ENCODE assay signal across 9 cellular contexts in the genomic region with DNA sequence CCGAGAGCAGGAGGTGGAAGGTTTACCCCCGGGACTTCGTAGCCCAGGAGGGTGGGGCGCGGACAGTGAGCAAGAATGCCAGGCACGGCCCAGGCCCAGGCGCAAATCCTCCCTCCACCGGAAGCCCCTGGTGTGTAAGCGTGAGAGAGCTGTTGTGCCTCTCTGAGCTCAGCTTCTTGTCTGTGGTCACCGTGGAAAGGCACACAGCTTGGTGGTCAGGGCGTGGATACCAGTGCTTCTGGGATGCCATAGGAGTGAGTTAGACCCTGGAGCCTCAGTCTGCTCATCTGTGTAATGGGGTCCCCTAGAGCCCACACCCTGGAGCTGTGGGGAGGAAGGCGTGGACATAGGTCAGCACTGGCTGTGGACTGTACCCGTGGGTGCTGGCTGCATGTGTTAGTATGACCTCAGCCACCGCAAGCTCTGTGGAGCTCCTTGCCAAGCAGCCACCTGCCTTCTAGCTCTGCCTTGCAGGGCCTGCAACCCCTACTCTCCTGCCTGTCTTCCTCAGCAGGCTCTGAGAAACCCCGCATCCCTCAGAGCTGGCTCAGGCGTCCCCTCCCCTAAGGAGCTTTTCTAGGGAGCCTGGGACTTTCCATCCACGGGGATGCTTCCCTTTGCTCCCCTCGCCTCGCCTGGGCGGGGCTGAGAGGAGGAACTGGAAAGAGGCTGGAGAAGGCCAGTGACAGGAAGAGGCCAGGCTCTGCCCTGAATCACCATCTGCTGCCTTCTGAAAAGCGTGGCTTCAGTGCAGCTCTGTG. TPM values are rescaled to one million over a fixed set of nuclear protein-coding genes. Genes with fewer than 3 reads are reported as not detected.
A peak's percentile ranks its signal among the peaks of the same experiment; 100 is the strongest.
DNase-seq lines count a peak whose midpoint lies in the region; ATAC-seq and TF ChIP-seq lines count a peak whose summit lies in the region.
"Had no signal": no experiment of that assay in that cellular context is flagged by ENCODE, and none has a peak within 500 bp of the region (broad histone marks: within the 10 kb centered on the region; RNA-seq: fewer than 3 reads in every experiment).

No MANE protein-coding gene starts in this region.

- TF ChIP-seq CTCF in GM10248 (IDR thresholded peaks at IDR 0.05; ENCODE audit: control extremely low read depth, extremely low read depth, low read depth, missing control alignments): no peak
- no peak for TF ChIP-seq CTCF in gastroesophageal sphincter (IDR thresholded peaks at IDR 0.05)

- peaks cover 48% of the 10 kb centered on the region for H3K4me1 Mint-ChIP-seq in T-helper 17 cell

- H3K27ac ChIP-seq in gastroesophageal sphincter (peak overlapping the region in 3 of 4 donors; percentile 80 to 84 (median 80)), rectal smooth muscle tissue (ENCODE audit: low read depth, low read length) (peak overlapping the region; percentile 57)

- CTCF ChIA-PET in GM10248 (lab: Yijun Ruan, JAX): interaction anchor here (1.0 to 1.4 kb wide), 2 partner anchors 20 to 25 kb away, joined by 3 read pairs; no protein-coding TSS in a partner anchor

- peak; percentile 26 for DNase-seq in GM10248 (ENCODE audit: extremely low spot score)
- no peak for DNase-seq in T-helper 17 cell
- no peak for DNase-seq in T1000 (lab: John Stamatoyannopoulos, UW)
- no peak for DNase-seq in NCI-H2171 (lab: John Stamatoyannopoulos, UW)
- no peak for DNase-seq in COR-L47 (lab: John Stamatoyannopoulos, UW)
- no peak for DNase-seq in NCI-H526 (lab: John Stamatoyannopoulos, UW)
- DNase-seq: activated CD4-positive, CD25-positive, alpha-beta regulatory T cell had no signal

- no peak for TF ChIP-seq POLR2A in gastroesophageal sphincter (IDR thresholded peaks at IDR 0.05)

- H3K36me3 Mint-ChIP-seq in T-helper 17 cell (ENCODE audit: low read depth): peaks cover 8% of the 10 kb centered on the region

- TF ChIP-seq EP300 in gastroesophageal sphincter (IDR thresholded peaks at IDR 0.05): no peak

- no peak for ATAC-seq in T-helper 17 cell
- ATAC-seq in gastroesophageal sphincter: no peak

- H3K4me1 ChIP-seq in gastroesophageal sphincter (peaks cover 0 to 67% (median 18%) of the 10 kb centered on the region in 3 donors), rectal smooth muscle tissue (ENCODE audit: control insufficient read depth, insufficient read depth, low read length) (peaks cover 19% of the 10 kb centered on the region)

- H3K36me3 ChIP-seq in gastroesophageal sphincter (no peaks in the 10 kb centered on the region), rectal smooth muscle tissue (ENCODE audit: control insufficient read depth, insufficient read depth, low read length) (no peaks in the 10 kb centered on the region)

- H3K9me3 ChIP-seq in T-helper 17 cell (ENCODE audit: control insufficient read depth, low read length, poor library complexity, severe bottlenecking): no peaks in the 10 kb centered on the region
- no peaks in the 10 kb centered on the region for H3K9me3 ChIP-seq in gastroesophageal sphincter

- no peaks in the 10 kb centered on the region for H3K27me3 Mint-ChIP-seq in T-helper 17 cell

- H3K9ac ChIP-seq in rectal smooth muscle tissue (ENCODE audit: low read length): no peak overlapping the region

- POLR2A ChIA-PET in GM10248 (lab: Yijun Ruan, JAX): no interaction called here

- peak overlapping the region; percentile 99 for H3K27ac Mint-ChIP-seq in T-helper 17 cell

- H3K4me3 ChIP-seq in gastroesophageal sphincter (no peak overlapping the region), rectal smooth muscle tissue (ENCODE audit: low read length) (no peak overlapping the region)

- H3K27me3 ChIP-seq in gastroesophageal sphincter (no peaks in the 10 kb centered on the region), rectal smooth muscle tissue (ENCODE audit: control insufficient read depth, insufficient read depth, low read length) (no peaks in the 10 kb centered on the region)

- WGBS in gastroesophageal sphincter (ENCODE audit: low coverage in 1 of 2), 2 donors: 66% methylated on average over 18 of the region's 21 CpGs; no CpG with 5 or more reads in 1 of the 2 donors

- no peak overlapping the region for H3K4me3 Mint-ChIP-seq in T-helper 17 cell

RNA-seq across cellular contexts. Expression of a gene that starts 28.0 kb away (rescaled TPM):
- 10 to 100 TPM; 17.6 to 26.7 TPM for total RNA-seq in T-helper 17 cell
- 10 to 100 TPM; 32.0 to 79.7 (median 48.1) TPM for total RNA-seq in gastroesophageal sphincter
